8 cellular contexts compared by ENCODE assay signal in genomic region chr5:14108170-14108996, GRCh38. TPM values are rescaled to one million over a fixed set of nuclear protein-coding genes. Genes with fewer than 3 reads are reported as not detected.
DNase-seq lines count a peak whose midpoint lies in the region; ATAC-seq, FAIRE-seq and TF ChIP-seq lines count a peak whose summit lies in the region.

No MANE protein-coding gene starts in this region.

- peak overlapping the region; percentile 65; the same call in 1 of the 2 replicates for H2AFZ ChIP-seq in SK-N-SH (ENCODE audit: low read depth)

- H3K79me2 ChIP-seq in SK-N-SH (ENCODE audit: insufficient read depth): no peaks in the 10 kb centered on the region; the same call in 1 of the 2 replicates

- POLR2A ChIA-PET in A549 (lab: Yijun Ruan, JAX): no interaction called here
- POLR2A ChIA-PET in GM10248 (lab: Yijun Ruan, JAX): interaction anchor here (0.9 kb wide), 1 partner anchor 37 kb away, joined by 3 read pairs; no protein-coding TSS in a partner anchor
- POLR2A ChIA-PET in HEK293 (lab: Yijun Ruan, JAX): no interaction called here
- POLR2A ChIA-PET in SK-N-SH (lab: Yijun Ruan, JAX): no interaction called here

- H3K9me3 ChIP-seq in A549: peaks cover 3% of the 10 kb centered on the region; the same call in 1 of the 3 replicates
- H3K9me3 ChIP-seq in HEK293 (ENCODE audit: control insufficient read depth, insufficient read depth, low read depth, low read length): no peaks in the 10 kb centered on the region
- no peaks in the 10 kb centered on the region for H3K9me3 ChIP-seq in SK-N-SH
- no peaks in the 10 kb centered on the region for H3K9me3 ChIP-seq in endocrine pancreas (ENCODE audit: control insufficient read depth, low read length)
- H3K9me3 ChIP-seq in thyroid gland: no peaks in the 10 kb centered on the region

- intact Hi-C loops in thyroid gland (cut with DNase I): loop anchor here (5.0 to 10.0 kb wide), 2 partner anchors 124 to 164 kb away; no protein-coding TSS in a partner anchor

- FAIRE-seq in A549 (lab: Jason Lieb, UNC): no peak

- no peak for TF ChIP-seq EP300 in A549 (IDR thresholded peaks at IDR 0.05)
- TF ChIP-seq EP300 in SK-N-SH (IDR thresholded peaks at IDR 0.05; ENCODE audit: borderline replicate concordance in 1 of 2, low read depth in 1 of 2, low read length in 1 of 2): no peak

- TF ChIP-seq POLR2A in A549 (IDR thresholded peaks at IDR 0.05; ENCODE audit: low read length): no peak
- no peak for TF ChIP-seq POLR2A in thyroid gland (IDR thresholded peaks at IDR 0.05)

- peaks cover 30% of the 10 kb centered on the region for H3F3A ChIP-seq in SK-N-SH (replicated peaks; ENCODE audit: insufficient read depth)

- no peaks in the 10 kb centered on the region for H3K27me3 ChIP-seq in SK-N-SH (ENCODE audit: insufficient read depth)
- no peaks in the 10 kb centered on the region for H3K27me3 ChIP-seq in endocrine pancreas (ENCODE audit: control insufficient read depth, insufficient read depth, low read length)
- no peaks in the 10 kb centered on the region for H3K27me3 ChIP-seq in thyroid gland

- H4K20me1 ChIP-seq in SK-N-SH (ENCODE audit: insufficient read depth): no peaks in the 10 kb centered on the region

- H3K4me3 ChIP-seq in A549: no peak overlapping the region
- no peak overlapping the region for H3K4me3 ChIP-seq in HEK293 (ENCODE audit: low read depth, low read length)
- H3K4me3 ChIP-seq in LNCaP clone FGC (ENCODE audit: low read depth, low read length): no peak overlapping the region
- H3K4me3 ChIP-seq in SK-N-SH (ENCODE audit: low read depth in 2 of 2, low read length in 1 of 2): no peak overlapping the region; a peak in 1 of 4 replicates
- peak overlapping the region; percentile 69 for H3K4me3 ChIP-seq in endocrine pancreas (ENCODE audit: control insufficient read depth, insufficient read depth, low read length)
- H3K4me3 ChIP-seq in thyroid gland (replicated peaks in 1 of 3): no peak overlapping the region

- CTCF ChIA-PET in A549 (lab: Yijun Ruan, JAX) (interaction anchor here (0.6 to 3.5 kb wide), 42 partner anchors 12 to 541 kb away, joined by 3 to 36 read pairs (median 4); partner anchors contain the start of gene TRIO), GM10248 (lab: Yijun Ruan, JAX) (interaction anchor here (0.6 to 3.5 kb wide), 34 partner anchors 9 to 246 kb away, joined by 3 to 20 read pairs (median 4); no protein-coding TSS in a partner anchor), HEK293 (lab: Yijun Ruan, JAX) (interaction anchor here (0.6 to 3.2 kb wide), 35 partner anchors 11 to 1976 kb away, joined by 3 to 25 read pairs (median 4); partner anchors contain the start of gene TRIO), SK-N-SH (lab: Yijun Ruan, JAX) (interaction anchor here (0.6 to 4.0 kb wide), 30 partner anchors 11 to 290 kb away, joined by 3 to 52 read pairs (median 3); partner anchors contain the start of gene TRIO)

- peaks cover 36% of the 10 kb centered on the region for H3K4me1 ChIP-seq in A549
- H3K4me1 ChIP-seq in HEK293 (ENCODE audit: control insufficient read depth, insufficient read depth, low read length): peaks cover 10% of the 10 kb centered on the region
- peaks cover 0 to 28% of the 10 kb centered on the region in 2 experiments; a peak in 1 of 4 replicates for H3K4me1 ChIP-seq in SK-N-SH (ENCODE audit: control insufficient read depth in 1 of 2, insufficient read depth in 2 of 2, low read depth in 1 of 2, low read length in 1 of 2)
- H3K4me1 ChIP-seq in endocrine pancreas (ENCODE audit: control insufficient read depth, insufficient read depth, low read length): no peaks in the 10 kb centered on the region
- no peaks in the 10 kb centered on the region for H3K4me1 ChIP-seq in thyroid gland

- H3K9me2 ChIP-seq in SK-N-SH: no peaks in the 10 kb centered on the region

- no peak overlapping the region for H3K9ac ChIP-seq in SK-N-SH
- no peak overlapping the region for H3K9ac ChIP-seq in endocrine pancreas (ENCODE audit: control insufficient read depth, insufficient read depth, low read length)

- H3K4me2 ChIP-seq in A549: peak overlapping the region; percentile 10
- H3K4me2 ChIP-seq in SK-N-SH: 0 out of 2 replicates have a peak overlapping the region, but pooled peaks have one; percentile 4

- peak; percentile 57 for TF ChIP-seq CTCF in A549 (IDR thresholded peaks at IDR 0.05)
- TF ChIP-seq CTCF in GM10248 (IDR thresholded peaks at IDR 0.05; ENCODE audit: control extremely low read depth, extremely low read depth, low read depth, missing control alignments): peak; percentile 73
- no peak for TF ChIP-seq CTCF in HEK293 (tag by site-specific recombination; IDR thresholded peaks at IDR 0.05)
- TF ChIP-seq CTCF in LNCaP clone FGC (IDR thresholded peaks at IDR 0.05; ENCODE audit: control insufficient read depth, extremely low read depth, insufficient read depth): peak; percentile 27; the same call in 1 of the 2 replicates
- TF ChIP-seq CTCF in SK-N-SH (IDR thresholded peaks at IDR 0.05): peak; percentile 63
- peak in 5 of 6 experiments; percentile 55 to 80 (median 63) for TF ChIP-seq CTCF in thyroid gland (IDR thresholded peaks at IDR 0.05)

- 48% methylated on average over 19 of the region's 21 CpGs for WGBS in A549 (ENCODE audit: missing lambda C conversion rate)
- 60% methylated on average over 21 of the region's 21 CpGs for WGBS in SK-N-SH (ENCODE audit: low lambda C conversion rate)
- WGBS in thyroid gland, 2 donors: 17 to 21% methylated on average over 21 of the region's 21 CpGs

- peak; percentile 68 to 88; a peak in 4 of 6 replicates for ATAC-seq in A549

- H3K36me3 ChIP-seq in HEK293 (ENCODE audit: control insufficient read depth in 2 of 2, insufficient read depth in 1 of 2, low read length in 2 of 2) (no peaks in the 10 kb centered on the region), SK-N-SH (replicated peaks in 1 of 2; ENCODE audit: control insufficient read depth in 1 of 2, insufficient read depth in 2 of 2, low read length in 1 of 2) (no peaks in the 10 kb centered on the region), endocrine pancreas (ENCODE audit: control insufficient read depth, insufficient read depth, low read length) (no peaks in the 10 kb centered on the region), thyroid gland (no peaks in the 10 kb centered on the region)

- DNase-seq in A549 (ENCODE audit: low read depth in 1 of 2, low spot score in 1 of 2) (peak; percentile 74 to 85), GM10248 (ENCODE audit: extremely low spot score) (peak; percentile 75), LNCaP clone FGC (ENCODE audit: low read depth) (no peak), SK-N-SH (peak; percentile 72), lung microvascular endothelial cell (ENCODE audit: low read depth in 2 of 2) (peak; percentile 86 to 90), thyroid gland (peak; percentile 56 to 59)

- TF ChIP-seq RAD21 in A549 (conservative IDR thresholded peaks at IDR 0.05 in 1 of 2, IDR thresholded peaks at IDR 0.05 in 1 of 2): peak; percentile 68 to 76
- TF ChIP-seq RAD21 in SK-N-SH (IDR thresholded peaks at IDR 0.05; ENCODE audit: low read length): peak; percentile 84

- peak overlapping the region; percentile 34 to 63; a peak in 5 of 6 replicates for H3K27ac ChIP-seq in A549
- no peak overlapping the region for H3K27ac ChIP-seq in HEK293 (ENCODE audit: extremely low read depth, low read depth, low read length)
- peak overlapping the region in 1 of 2 experiments; percentile 11; a peak in 1 of 4 replicates for H3K27ac ChIP-seq in SK-N-SH (ENCODE audit: low read depth in 2 of 2, low read length in 1 of 2)
- no peak overlapping the region for H3K27ac ChIP-seq in thyroid gland

TF ChIP-seq in A549, 52 proteins besides CTCF, POLR2A, EP300 and RAD21 (continues in another document):
- peak; percentile 68; the same call in 1 of the 2 replicates for TF ChIP-seq HOXB5 (CRISPR knock-in tag; IDR thresholded peaks at IDR 0.05)
- TF ChIP-seq MAX (IDR thresholded peaks at IDR 0.05): peak; percentile 85

TF ChIP-seq in HEK293, 187 proteins besides CTCF, POLR2A, EP300 and RAD21 (continues in another document):
- TF ChIP-seq ZEB2 (tag by site-specific recombination; IDR thresholded peaks at IDR 0.05): peak; percentile 29; the same call in 1 of the 2 replicates
- peak; percentile 20; the same call in 1 of the 2 replicates for TF ChIP-seq ZSCAN30 (tag by site-specific recombination; IDR thresholded peaks at IDR 0.05)
- no peak for TF ChIP-seq ZNF785 (tag by site-specific recombination; IDR thresholded peaks at IDR 0.05)
- TF ChIP-seq ZFP69B (tag by site-specific recombination; IDR thresholded peaks at IDR 0.05): no peak
- TF ChIP-seq ZNF335 (tag by site-specific recombination; conservative IDR thresholded peaks at IDR 0.05): peak; percentile 60
- 0 out of 2 replicates have a peak, but pooled peaks have one; percentile 52 for TF ChIP-seq GFI1B (tag by site-specific recombination; IDR thresholded peaks at IDR 0.05)
- TF ChIP-seq ZNF521 (tag by site-specific recombination; IDR thresholded peaks at IDR 0.05): no peak

TF ChIP-seq in SK-N-SH, 30 proteins besides CTCF, POLR2A, EP300 and RAD21:
- TF ChIP-seq SMC3 (IDR thresholded peaks at IDR 0.05; ENCODE audit: low read depth, low read length) (peak; percentile 70), FOSL2 (IDR thresholded peaks at IDR 0.05; ENCODE audit: borderline replicate concordance, low read depth) (no peak), NRF1 (IDR thresholded peaks at IDR 0.05; ENCODE audit: low read depth, low read length) (no peak), MXI1 (IDR thresholded peaks at IDR 0.05; ENCODE audit: low read depth, low read length) (peak; percentile 74), MAX (IDR thresholded peaks at IDR 0.05; ENCODE audit: low read depth) (0 out of 2 replicates have a peak, but pooled peaks have one; percentile 31)

RNA-seq across cellular contexts. Expression of gene TRIO, which starts 34.8 kb away (rescaled TPM):
- polyA plus RNA-seq in A549 (2011; rRNA removed) (79.0 and 91.2 TPM in 2 replicates), A549 (2017; fragmentation: RNase III; extraction: RNeasy Plus Mini Kit Qiagen cat#74134 plus additional on column Dnase treatment) (47.5 to 57.9 TPM (median 48.1 TPM) in 3 replicates), SK-N-SH (2012; rRNA removed) (225 and 229 TPM in 2 replicates)
- 63.7 and 64.8 TPM in 2 replicates for polyA plus RNA-seq in A549 (2012; cell fraction: cytosol; rRNA removed)
- 217 and 257 TPM in 2 replicates for polyA plus RNA-seq in A549 (2012; cell fraction: nucleus; rRNA removed)
- polyA minus RNA-seq in A549 (2011; rRNA and poly(A)+ RNA removed): 263 and 307 TPM in 2 replicates
- polyA plus RNA-seq in SK-N-SH (2012; cell fraction: cytosol; rRNA removed): 101 and 117 TPM in 2 replicates
- polyA plus RNA-seq in SK-N-SH (2012; cell fraction: nucleus; rRNA removed): 1,118 and 1,202 TPM in 2 replicates
- total RNA-seq in lung microvascular endothelial cell (69.5 and 95.6 TPM in 2 replicates), thyroid gland (100 to 1,000 TPM in 2 of 4 donors, 10 to 100 TPM in 2; 67.4 to 103 (median 94.7) TPM)

Comparison
In these comparisons a context has a peak if more than half of its experiments do, and no peak if none do; other contexts are left out.
1. H3K27ac ChIP-seq: peak in A549 (2 of 2); none in HEK293 (single experiment) and thyroid gland (0 of 3).
2. Of the 5 proteins assayed by ChIP-seq in both HEK293 and A549: peak only in HEK293: none; only in A549: CTCF; in both: none; in neither: 4.